ENCODE assay signal across 9 cellular contexts in the genomic region with DNA sequence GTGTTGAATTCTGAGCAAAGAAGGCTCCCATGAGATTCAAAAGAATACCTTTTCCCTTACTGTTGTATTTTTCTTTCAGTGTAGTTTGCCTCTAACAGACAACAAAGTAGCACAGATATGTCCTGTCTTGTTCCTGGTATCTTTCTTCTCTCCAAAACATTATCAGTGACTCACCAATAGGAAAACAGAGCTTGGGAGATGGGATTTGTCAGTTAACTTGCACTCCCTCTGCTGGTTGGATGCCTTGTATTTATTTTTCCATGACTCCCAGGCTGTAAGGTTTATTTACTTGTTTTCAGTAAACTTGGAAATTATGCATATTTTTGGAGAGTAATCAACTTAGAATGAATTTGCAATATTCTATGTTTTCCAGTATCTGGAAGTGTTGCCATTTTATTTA.
DNase-seq lines count a peak whose midpoint lies in the region; ATAC-seq and TF ChIP-seq lines count a peak whose summit lies in the region.
"Had no signal": no experiment of that assay in that cellular context is flagged by ENCODE, and none has a peak within 500 bp of the region (broad histone marks: within the 10 kb centered on the region; RNA-seq: fewer than 3 reads in every experiment).

No MANE protein-coding gene starts in this region.

- H3K36me3 Mint-ChIP-seq in chondrocyte (ENCODE audit: low read depth): no peaks in the 10 kb centered on the region
- H3K36me3 Mint-ChIP-seq in activated naive CD4-positive, alpha-beta T cell treated with anti-CD3 and anti-CD28 coated beads, Interleukin-2, amount 50 U/mL, for 72 hours: peaks cover 0 to 6% of the 10 kb centered on the region in 2 donors

- H3K4me1 ChIP-seq in mesodermal cell (ENCODE audit: control insufficient read depth, insufficient read depth, low read length, poor library complexity, severe bottlenecking): peaks cover 9% of the 10 kb centered on the region

- H3K27me3 Mint-ChIP-seq in chondrocyte (ENCODE audit: low read depth): no peaks in the 10 kb centered on the region

- ATAC-seq in activated naive CD4-positive, alpha-beta T cell treated with anti-CD3 and anti-CD28 coated beads, Interleukin-2, amount 50 U/mL, for 72 hours: no peak
- ATAC-seq in HG02852 (IDR thresholded peaks at IDR 0.05; ENCODE audit: unreplicated experiment) (no peak), HG03108 (IDR thresholded peaks at IDR 0.05; ENCODE audit: unreplicated experiment) (no peak), GM18502 (IDR thresholded peaks at IDR 0.05; ENCODE audit: poor library complexity, unreplicated experiment) (no peak)

- H3K36me3 ChIP-seq in mesodermal cell (ENCODE audit: control insufficient read depth, insufficient read depth, low read length): no peaks in the 10 kb centered on the region

- H3K4me3 Mint-ChIP-seq in chondrocyte (ENCODE audit: unreplicated experiment): no peak overlapping the region

- peaks cover 29% of the 10 kb centered on the region for H3K4me1 Mint-ChIP-seq in chondrocyte (ENCODE audit: low read depth)

- H3K27ac Mint-ChIP-seq in chondrocyte (ENCODE audit: unreplicated experiment): peak overlapping the region; percentile 78
- no peak overlapping the region for H3K27ac Mint-ChIP-seq in activated naive CD4-positive, alpha-beta T cell treated with anti-CD3 and anti-CD28 coated beads, Interleukin-2, amount 50 U/mL, for 72 hours

- H3K4me3 ChIP-seq in mesodermal cell (ENCODE audit: extremely low read depth, insufficient read depth, low read length, poor library complexity, severe bottlenecking): no peak overlapping the region
- H3K4me3 ChIP-seq: SK-N-MC had no signal

- H3K9me3 Mint-ChIP-seq in chondrocyte (ENCODE audit: low read depth): peaks cover 5% of the 10 kb centered on the region
- H3K9me3 Mint-ChIP-seq in activated naive CD4-positive, alpha-beta T cell treated with anti-CD3 and anti-CD28 coated beads, Interleukin-2, amount 50 U/mL, for 72 hours: no peaks in the 10 kb centered on the region

- peaks cover 6% of the 10 kb centered on the region for H3K9me3 ChIP-seq in mesodermal cell (ENCODE audit: control insufficient read depth, low read length)

- H3K27ac ChIP-seq in mesodermal cell (ENCODE audit: low read depth, low read length, severe bottlenecking): peak overlapping the region; percentile 78
- H3K27ac ChIP-seq: SK-N-MC had no signal

- DNase-seq in CD1c-positive myeloid dendritic cell (ENCODE audit: extremely low spot score) (peak; percentile 5), LoVo (ENCODE audit: low spot score) (peak; percentile 50), chondrocyte (ENCODE audit: low spot score) (no peak)
- no peak for DNase-seq in activated naive CD4-positive, alpha-beta T cell treated with anti-CD3 and anti-CD28 coated beads, Interleukin-2, amount 50 U/mL, for 72 hours (ENCODE audit: low spot score in 2 of 2)

- TF ChIP-seq CTCF in chondrocyte (IDR thresholded peaks at IDR 0.05): peak; percentile 73

Comparison
In these comparisons a context has a peak if more than half of its experiments do, and no peak if none do; other contexts are left out.
1. DNase-seq: peak in CD1c-positive myeloid dendritic cell (single experiment) and LoVo (single experiment); none in chondrocyte (single experiment) and activated naive CD4-positive, alpha-beta T cell treated with anti-CD3 and anti-CD28 coated beads, Interleukin-2, amount 50 U/mL, for 72 hours (0 of 2).